In genomic region chr10:85648279-85648754, GRCh38 we compare ENCODE assay signal across 20 cellular contexts.
DNase-seq lines count a peak whose midpoint lies in the region; ATAC-seq and TF ChIP-seq lines count a peak whose summit lies in the region.
"Had no signal": no experiment of that assay in that cellular context is flagged by ENCODE, and none has a peak within 500 bp of the region (broad histone marks: within the 10 kb centered on the region; RNA-seq: fewer than 3 reads in every experiment).

No MANE protein-coding gene starts in this region.

- no peaks in the 10 kb centered on the region for H3K9me3 ChIP-seq in HEK293 (ENCODE audit: control insufficient read depth, insufficient read depth, low read depth, low read length)
- H3K9me3 ChIP-seq: upper lobe of left lung had no signal

- POLR2A ChIA-PET in HEK293 (lab: Yijun Ruan, JAX) (no interaction called here), MCF 10A (lab: Yijun Ruan, JAX) (no interaction called here)

- no peak overlapping the region for H3K4me3 Mint-ChIP-seq in MCF 10A (ENCODE audit: unreplicated experiment)
- H3K4me3 Mint-ChIP-seq: activated naive CD8-positive, alpha-beta T cell; stimulated activated memory B cell treated with anti-CD40 and anti-IgM and Interleukin-4, amounts not matched to agents 10 μg/mL and 1 μg/mL and 100 μg/mL, for 72 hours had no signal

- DNase-seq in MCF 10A (ENCODE audit: unreplicated experiment), result peak; percentile 73
- peak; percentile 47 for DNase-seq in inferior parietal cortex (ENCODE audit: extremely low spot score)
- peak; percentile 60 for DNase-seq in superior temporal gyrus (ENCODE audit: extremely low spot score)
- DNase-seq in DMS153 treated with DMSO at 0.1 percent for 48 hours (lab: John Stamatoyannopoulos, UW; ENCODE audit: unreplicated experiment), result no peak
- DNase-seq: AML-193; Caco-2; GDM1; MV-4-11; NCI-H2029 treated with DMSO at 0.1 percent for 48 hours; PC-3; stimulated activated CD4-positive, alpha-beta T cell treated with anti-CD3 and anti-CD28 coated beads, Interleukin-15, amount 100 ng/mL, for 24 hours; T-helper 9 cell had no signal

- no peak overlapping the region for H3K27ac ChIP-seq in HEK293 (ENCODE audit: extremely low read depth, low read depth, low read length)
- H3K27ac ChIP-seq: cardiac muscle cell had no signal

- CTCF ChIA-PET in HEK293 (lab: Yijun Ruan, JAX) (no interaction called here), MCF 10A (lab: Yijun Ruan, JAX) (no interaction called here)

- peaks cover 18% of the 10 kb centered on the region for H3K4me1 ChIP-seq in HEK293 (ENCODE audit: control insufficient read depth, insufficient read depth, low read length)
- H3K4me1 ChIP-seq: upper lobe of left lung had no signal

- ATAC-seq in HG03457 (IDR thresholded peaks at IDR 0.05; ENCODE audit: unreplicated experiment), result no peak
- ATAC-seq in GM18511 (IDR thresholded peaks at IDR 0.05; ENCODE audit: unreplicated experiment), result no peak
- ATAC-seq: PC-3; SK-N-SH treated with all-trans-retinoic acid at 6 μM for 48 hours; stimulated activated memory B cell treated with anti-CD40 and anti-IgM and Interleukin-4, amounts not matched to agents 10 μg/mL and 1 μg/mL and 100 μg/mL, for 72 hours had no signal

- peaks cover 41% of the 10 kb centered on the region for H3K4me1 Mint-ChIP-seq in MCF 10A (ENCODE audit: insufficient read depth, unreplicated experiment)
- H3K4me1 Mint-ChIP-seq: stimulated activated memory B cell treated with anti-CD40 and anti-IgM and Interleukin-4, amounts not matched to agents 10 μg/mL and 1 μg/mL and 100 μg/mL, for 72 hours had no signal

- no peak for TF ChIP-seq CTCF in HEK293 (tag by site-specific recombination; IDR thresholded peaks at IDR 0.05)
- TF ChIP-seq CTCF in MCF 10A (IDR thresholded peaks at IDR 0.05; ENCODE audit: unreplicated experiment), result no peak

- no peaks in the 10 kb centered on the region for H3K9me3 Mint-ChIP-seq in MCF 10A (ENCODE audit: unreplicated experiment)
- H3K9me3 Mint-ChIP-seq: stimulated activated memory B cell treated with anti-CD40 and anti-IgM and Interleukin-4, amounts not matched to agents 10 μg/mL and 1 μg/mL and 100 μg/mL, for 72 hours had no signal

- no peaks in the 10 kb centered on the region for H3K36me3 Mint-ChIP-seq in MCF 10A (ENCODE audit: insufficient read depth, unreplicated experiment)
- H3K36me3 Mint-ChIP-seq: activated naive CD8-positive, alpha-beta T cell; stimulated activated memory B cell treated with anti-CD40 and anti-IgM and Interleukin-4, amounts not matched to agents 10 μg/mL and 1 μg/mL and 100 μg/mL, for 72 hours had no signal

- BruUV-seq in MCF 10A (replicated peaks; lab: Mats Ljungman, UMichigan), result no TSS peak

- intact Hi-C loops in MCF 10A (cut with micrococcal nuclease), result loop anchor here (10.0 kb wide), 1 partner anchor 1104 kb away; no protein-coding TSS in a partner anchor

- H3K36me3 ChIP-seq in HEK293 (ENCODE audit: control insufficient read depth in 2 of 2, insufficient read depth in 1 of 2, low read length in 2 of 2), result no peaks in the 10 kb centered on the region
- H3K36me3 ChIP-seq: cardiac muscle cell, upper lobe of left lung had no signal

- peak overlapping the region; percentile 44 for H3K27ac Mint-ChIP-seq in MCF 10A (ENCODE audit: low read depth, unreplicated experiment)
- H3K27ac Mint-ChIP-seq: activated naive CD8-positive, alpha-beta T cell; stimulated activated memory B cell treated with anti-CD40 and anti-IgM and Interleukin-4, amounts not matched to agents 10 μg/mL and 1 μg/mL and 100 μg/mL, for 72 hours had no signal

- H3K27me3 Mint-ChIP-seq in MCF 10A (ENCODE audit: insufficient read depth, unreplicated experiment), result no peaks in the 10 kb centered on the region
- H3K27me3 Mint-ChIP-seq: activated naive CD8-positive, alpha-beta T cell; stimulated activated memory B cell treated with anti-CD40 and anti-IgM and Interleukin-4, amounts not matched to agents 10 μg/mL and 1 μg/mL and 100 μg/mL, for 72 hours had no signal

- H3K4me3 ChIP-seq in HEK293 (ENCODE audit: low read depth, low read length), result no peak overlapping the region
- H3K4me3 ChIP-seq: cardiac muscle cell, upper lobe of left lung had no signal

TF ChIP-seq in HEK293, 187 proteins besides CTCF, POLR2A, EP300 and RAD21:
- no peak for TF ChIP-seq ZNF777 (tag by site-specific recombination; IDR thresholded peaks at IDR 0.05; ENCODE audit: borderline replicate concordance)
- TF ChIP-seq GFI1B (tag by site-specific recombination; IDR thresholded peaks at IDR 0.05), result peak; percentile 36; the same call in 1 of the 2 replicates
